Comparison of ENCODE assay signal across 1 cellular context in genomic region chr11:100639140-100639539, GRCh38.
TF ChIP-seq lines count a peak whose summit lies in the region.

No MANE protein-coding gene starts in this region.

TF ChIP-seq in WTC11, 78 proteins besides CTCF, POLR2A, EP300 and RAD21 (continued from another document):
- TF ChIP-seq AFF4 (CRISPR knock-in tag; IDR thresholded peaks at IDR 0.05; ENCODE audit: borderline replicate concordance) = no peak
- TF ChIP-seq MXD4 (CRISPR knock-in tag; IDR thresholded peaks at IDR 0.05; ENCODE audit: borderline replicate concordance) = no peak
- TF ChIP-seq SP1 (CRISPR knock-in tag; conservative IDR thresholded peaks at IDR 0.05) = no peak
- no peak for TF ChIP-seq FOXJ3 (CRISPR knock-in tag; IDR thresholded peaks at IDR 0.05; ENCODE audit: borderline replicate concordance)
- no peak for TF ChIP-seq ESRRA (CRISPR knock-in tag; IDR thresholded peaks at IDR 0.05; ENCODE audit: borderline replicate concordance)
- TF ChIP-seq ZNF396 (CRISPR knock-in tag; IDR thresholded peaks at IDR 0.05; ENCODE audit: borderline replicate concordance) = no peak
- no peak for TF ChIP-seq USF1 (CRISPR knock-in tag; IDR thresholded peaks at IDR 0.05)
